ENCODE assay signal across 11 cellular contexts in genomic region chr19:49515767-49516166, GRCh38. TPM values are rescaled to one million over a fixed set of nuclear protein-coding genes. Genes with fewer than 3 reads are reported as not detected.
DNase-seq lines count a peak whose midpoint lies in the region; ATAC-seq and TF ChIP-seq lines count a peak whose summit lies in the region.
"Had no signal": no experiment of that assay in that cellular context is flagged by ENCODE, and none has a peak within 500 bp of the region (broad histone marks: within the 10 kb centered on the region; RNA-seq: fewer than 3 reads in every experiment).

No MANE protein-coding gene starts in this region.

- no peaks in the 10 kb centered on the region for H3K27me3 ChIP-seq in lower lobe of right lung (ENCODE audit: low read depth)
- no peaks in the 10 kb centered on the region for H3K27me3 ChIP-seq in upper lobe of left lung
- H3K27me3 ChIP-seq in breast epithelium = no peaks in the 10 kb centered on the region

- no peak overlapping the region for H3K27ac Mint-ChIP-seq in T-helper 1 cell treated with Interleukin-12 subunit alpha and Interleukin-12 subunit beta and Interleukin-4 antibody, amounts not matched to agents 30 μg/mL and 1 μg/mL, for 36 hours
- H3K27ac Mint-ChIP-seq in brain = peak overlapping the region in 3 of 5 experiments; percentile 3 to 88 (median 24)

- H3K27ac ChIP-seq in lower lobe of right lung (peak overlapping the region; percentile 68), upper lobe of left lung (peak overlapping the region in 3 of 4 donors; percentile 48 to 68 (median 53)), breast epithelium (no peak overlapping the region)
- H3K27ac ChIP-seq: 22Rv1 had no signal

- intact Hi-C loops in lower lobe of right lung (cut with DNase I) = no loop called here
- intact Hi-C loops in breast epithelium (cut with DNase I; ENCODE audit: low total_unique reads) = loop anchor here (5.0 kb wide), 1 partner anchor 37 kb away; no protein-coding TSS in a partner anchor

- H3K4me3 ChIP-seq in lower lobe of right lung = no peak overlapping the region
- no peak overlapping the region for H3K4me3 ChIP-seq in upper lobe of left lung
- no peak overlapping the region for H3K4me3 ChIP-seq in breast epithelium

- peaks cover 19% of the 10 kb centered on the region for H3K4me1 Mint-ChIP-seq in T-helper 1 cell treated with Interleukin-12 subunit alpha and Interleukin-12 subunit beta and Interleukin-4 antibody, amounts not matched to agents 30 μg/mL and 1 μg/mL, for 36 hours (ENCODE audit: low read depth)
- H3K4me1 Mint-ChIP-seq in brain = peaks cover 32% of the 10 kb centered on the region

- peaks cover 20% of the 10 kb centered on the region for H3K36me3 ChIP-seq in lower lobe of right lung
- peaks cover 0 to 31% (median 6%) of the 10 kb centered on the region in 4 donors for H3K36me3 ChIP-seq in upper lobe of left lung
- no peaks in the 10 kb centered on the region for H3K36me3 ChIP-seq in breast epithelium

- 24 to 37% methylated on average over 4 of the region's 4 CpGs for WGBS in upper lobe of left lung, 2 donors

- no peak for TF ChIP-seq EP300 in upper lobe of left lung (IDR thresholded peaks at IDR 0.05)

- ATAC-seq in lower lobe of right lung = peak; percentile 37 to 73
- ATAC-seq in upper lobe of left lung (ENCODE audit: low FRiP score in 2 of 2) = peak; percentile 47 to 64
- no peak for ATAC-seq in GM18873 (IDR thresholded peaks at IDR 0.05; ENCODE audit: low FRiP score, unreplicated experiment)

- H3K9me3 Mint-ChIP-seq in T-helper 1 cell treated with Interleukin-12 subunit alpha and Interleukin-12 subunit beta and Interleukin-4 antibody, amounts not matched to agents 30 μg/mL and 1 μg/mL, for 36 hours = no peaks in the 10 kb centered on the region
- H3K9me3 Mint-ChIP-seq in brain = no peaks in the 10 kb centered on the region

- H3K4me1 ChIP-seq in lower lobe of right lung (peaks cover 40% of the 10 kb centered on the region), upper lobe of left lung (peaks cover 38 to 51% (median 43%) of the 10 kb centered on the region in 4 donors), breast epithelium (no peaks in the 10 kb centered on the region)

- TF ChIP-seq CTCF in brain (conservative IDR thresholded peaks at IDR 0.05) (no peak), lower lobe of right lung (IDR thresholded peaks at IDR 0.05) (no peak), upper lobe of left lung (IDR thresholded peaks at IDR 0.05) (no peak), breast epithelium (IDR thresholded peaks at IDR 0.05) (no peak)

- no peaks in the 10 kb centered on the region for H3K36me3 Mint-ChIP-seq in T-helper 1 cell treated with Interleukin-12 subunit alpha and Interleukin-12 subunit beta and Interleukin-4 antibody, amounts not matched to agents 30 μg/mL and 1 μg/mL, for 36 hours (ENCODE audit: low read depth)
- peaks cover 18% of the 10 kb centered on the region for H3K36me3 Mint-ChIP-seq in brain

- DNase-seq in T-helper 1 cell (no peak), lower lobe of right lung (peak; percentile 82), upper lobe of left lung (peak in 1 of 2 donors; percentile 72), breast epithelium (ENCODE audit: low spot score in 2 of 2) (no peak)
- DNase-seq in activated CD4-positive, alpha-beta T cell treated with anti-CD3 and anti-CD28 coated beads, Interleukin-2, amount 50 U/mL, for 48 hours = no peak
- DNase-seq: occipital lobe had no signal

- H3K9me3 ChIP-seq in lower lobe of right lung (no peaks in the 10 kb centered on the region), upper lobe of left lung (no peaks in the 10 kb centered on the region), breast epithelium (no peaks in the 10 kb centered on the region)

- TF ChIP-seq POLR2A in upper lobe of left lung (IDR thresholded peaks at IDR 0.05) (peak in 1 of 4 donors; percentile 40), breast epithelium (IDR thresholded peaks at IDR 0.05) (no peak)

- H3K4me3 Mint-ChIP-seq in T-helper 1 cell treated with Interleukin-12 subunit alpha and Interleukin-12 subunit beta and Interleukin-4 antibody, amounts not matched to agents 30 μg/mL and 1 μg/mL, for 36 hours = peak overlapping the region; percentile 14
- peak overlapping the region in 4 of 5 experiments; percentile 13 to 88 (median 38) for H3K4me3 Mint-ChIP-seq in brain

- H3K27me3 Mint-ChIP-seq in T-helper 1 cell treated with Interleukin-12 subunit alpha and Interleukin-12 subunit beta and Interleukin-4 antibody, amounts not matched to agents 30 μg/mL and 1 μg/mL, for 36 hours (ENCODE audit: low read depth) = peaks cover 24% of the 10 kb centered on the region
- H3K27me3 Mint-ChIP-seq in brain = peaks cover 11% of the 10 kb centered on the region

RNA-seq across cellular contexts. Expression of gene FCGRT, which starts 3.3 kb away (rescaled TPM):
- 80.4 TPM for polyA plus RNA-seq in brain (ENCODE audit: insufficient read depth, low read depth, low replicate concordance)
- 385 TPM for total RNA-seq in lower lobe of right lung
- total RNA-seq in upper lobe of left lung = 100 to 1,000 TPM; 175 to 466 (median 328) TPM
- 100 to 1,000 TPM; 164 to 389 (median 199) TPM for total RNA-seq in breast epithelium

RNA-seq across cellular contexts. Expression of gene RCN3, which starts 12.0 kb away (rescaled TPM):
- 14.2 TPM for polyA plus RNA-seq in brain (ENCODE audit: insufficient read depth, low read depth, low replicate concordance)
- total RNA-seq in lower lobe of right lung = 28.1 TPM
- total RNA-seq in upper lobe of left lung = 10 to 100 TPM in 5 of 6 donors, 1 to 10 TPM in 1; 5.9 to 82.8 (median 26.6) TPM
- 10 to 100 TPM; 17.3 to 40.2 (median 34.7) TPM for total RNA-seq in breast epithelium

RNA-seq across cellular contexts. Expression of gene RPS11, which starts 19.5 kb away (rescaled TPM):
- polyA plus RNA-seq in brain (ENCODE audit: insufficient read depth, low read depth, low replicate concordance) = 6,171 TPM
- 1,649 TPM for total RNA-seq in lower lobe of right lung
- total RNA-seq in upper lobe of left lung = 1,000 to 10,000 TPM; 1,447 to 3,855 (median 1,708) TPM
- total RNA-seq in breast epithelium = 1,000 to 10,000 TPM; 5,709 to 7,550 (median 5,876) TPM

RNA-seq across cellular contexts. Expression of gene RPL13A, which starts 28.4 kb away (rescaled TPM):
- 2,708 TPM for polyA plus RNA-seq in brain (ENCODE audit: insufficient read depth, low read depth, low replicate concordance)
- total RNA-seq in lower lobe of right lung (1,820 TPM), upper lobe of left lung (1,000 to 10,000 TPM in 4 of 6 donors, 100 to 1,000 TPM in 2; 974 to 2,595 (median 1,696) TPM), breast epithelium (1,000 to 10,000 TPM; 3,591 to 5,468 (median 4,346) TPM)

RNA-seq across cellular contexts. Expression of gene FLT3LG, which starts 41.8 kb away (rescaled TPM):
- polyA plus RNA-seq in brain (ENCODE audit: insufficient read depth, low read depth, low replicate concordance) = 8.0 TPM
- total RNA-seq in lower lobe of right lung (12.8 TPM), upper lobe of left lung (10 to 100 TPM in 3 of 6 donors, 1 to 10 TPM in 3; 4.3 to 19.9 (median 9.9) TPM), breast epithelium (1 to 10 TPM; 4.3 to 7.0 (median 4.6) TPM)
- total RNA-seq: bronchial epithelial cell, occipital lobe had no signal

Comparison
In these comparisons a context has a peak if more than half of its experiments do, and no peak if none do; other contexts are left out.
1. H3K27ac ChIP-seq: peak in lower lobe of right lung (single experiment) and upper lobe of left lung (3 of 4); none in breast epithelium (0 of 2).